In genomic region chr4:162349395-162349794, GRCh38 we compare ENCODE assay signal across 9 cellular contexts.
"Had no signal": no experiment of that assay in that cellular context is flagged by ENCODE, and none has a peak within 500 bp of the region (broad histone marks: within the 10 kb centered on the region; RNA-seq: fewer than 3 reads in every experiment).

No MANE protein-coding gene starts in this region.

- DNase-seq: GOT3, H7, HFFc6, IMR-90 had no signal

- H3K4me1 ChIP-seq: HAP-1 had no signal

- H3K4me3 ChIP-seq: HAP-1, K562 had no signal

- H3K9me3 ChIP-seq: HAP-1 had no signal

- ATAC-seq: HCT116, K562 had no signal

- H3K4me3 Mint-ChIP-seq: HFFc6 had no signal

- H3K27ac ChIP-seq: HL-60 had no signal

- FAIRE-seq: HTR-8/SVneo, K562 had no signal

- H3K27ac Mint-ChIP-seq: HFFc6 had no signal

- H3K36me3 ChIP-seq: HAP-1 had no signal
